1 cellular context compared by ENCODE assay signal in genomic region chr11:64304316-64305072, GRCh38.
A peak's percentile ranks its signal among the peaks of the same experiment; 100 is the strongest.
TF ChIP-seq lines count a peak whose summit lies in the region.

No MANE protein-coding gene starts in this region.

TF ChIP-seq in HepG2, 621 proteins besides CTCF, POLR2A, EP300 and RAD21 (continued from another document and continues in another):
- TF ChIP-seq KLF15 (CRISPR knock-in tag; IDR thresholded peaks at IDR 0.05; ENCODE audit: borderline replicate concordance): no peak
- TF ChIP-seq PRMT3 (CRISPR knock-in tag; IDR thresholded peaks at IDR 0.05; ENCODE audit: borderline replicate concordance, low read depth): peak; percentile 41; the same call in 1 of the 2 replicates
- TF ChIP-seq NPAS2 (CRISPR knock-in tag; IDR thresholded peaks at IDR 0.05; ENCODE audit: borderline replicate concordance): no peak
- TF ChIP-seq HDAC1 (CRISPR knock-in tag; IDR thresholded peaks at IDR 0.05): peak; percentile 39; the same call in 1 of the 2 replicates
- no peak for TF ChIP-seq MAFG (CRISPR knock-in tag; IDR thresholded peaks at IDR 0.05)
- TF ChIP-seq FOXA1 (IDR thresholded peaks at IDR 0.05): no peak
- no peak for TF ChIP-seq FOXA1 (CRISPR knock-in tag; IDR thresholded peaks at IDR 0.05)
- TF ChIP-seq ZNF670 (CRISPR knock-in tag; IDR thresholded peaks at IDR 0.05; ENCODE audit: borderline replicate concordance): no peak
- TF ChIP-seq, protein P1, sequence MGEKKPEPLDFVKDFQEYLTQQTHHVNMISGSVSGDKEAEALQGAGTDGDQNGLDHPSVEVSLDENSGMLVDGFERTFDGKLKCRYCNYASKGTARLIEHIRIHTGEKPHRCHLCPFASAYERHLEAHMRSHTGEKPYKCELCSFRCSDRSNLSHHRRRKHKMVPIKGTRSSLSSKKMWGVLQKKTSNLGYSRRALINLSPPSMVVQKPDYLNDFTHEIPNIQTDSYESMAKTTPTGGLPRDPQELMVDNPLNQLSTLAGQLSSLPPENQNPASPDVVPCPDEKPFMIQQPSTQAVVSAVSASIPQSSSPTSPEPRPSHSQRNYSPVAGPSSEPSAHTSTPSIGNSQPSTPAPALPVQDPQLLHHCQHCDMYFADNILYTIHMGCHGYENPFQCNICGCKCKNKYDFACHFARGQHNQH (CRISPR knock-in tag; IDR thresholded peaks at IDR 0.05): 0 out of 2 replicates have a peak, but pooled peaks have one; percentile 11
- TF ChIP-seq REXO4 (CRISPR knock-in tag; IDR thresholded peaks at IDR 0.05; ENCODE audit: borderline replicate concordance): no peak
- no peak for TF ChIP-seq PTBP1 (IDR thresholded peaks at IDR 0.05; ENCODE audit: low read depth, low read length, poor library complexity, severe bottlenecking)
- TF ChIP-seq MEF2D (CRISPR knock-in tag; IDR thresholded peaks at IDR 0.05): peak; percentile 70; the same call in 1 of the 2 replicates
- TF ChIP-seq CHD2 (IDR thresholded peaks at IDR 0.05; ENCODE audit: low read depth, low read length): 0 out of 2 replicates have a peak, but pooled peaks have one; percentile 8
- TF ChIP-seq, protein P2, sequence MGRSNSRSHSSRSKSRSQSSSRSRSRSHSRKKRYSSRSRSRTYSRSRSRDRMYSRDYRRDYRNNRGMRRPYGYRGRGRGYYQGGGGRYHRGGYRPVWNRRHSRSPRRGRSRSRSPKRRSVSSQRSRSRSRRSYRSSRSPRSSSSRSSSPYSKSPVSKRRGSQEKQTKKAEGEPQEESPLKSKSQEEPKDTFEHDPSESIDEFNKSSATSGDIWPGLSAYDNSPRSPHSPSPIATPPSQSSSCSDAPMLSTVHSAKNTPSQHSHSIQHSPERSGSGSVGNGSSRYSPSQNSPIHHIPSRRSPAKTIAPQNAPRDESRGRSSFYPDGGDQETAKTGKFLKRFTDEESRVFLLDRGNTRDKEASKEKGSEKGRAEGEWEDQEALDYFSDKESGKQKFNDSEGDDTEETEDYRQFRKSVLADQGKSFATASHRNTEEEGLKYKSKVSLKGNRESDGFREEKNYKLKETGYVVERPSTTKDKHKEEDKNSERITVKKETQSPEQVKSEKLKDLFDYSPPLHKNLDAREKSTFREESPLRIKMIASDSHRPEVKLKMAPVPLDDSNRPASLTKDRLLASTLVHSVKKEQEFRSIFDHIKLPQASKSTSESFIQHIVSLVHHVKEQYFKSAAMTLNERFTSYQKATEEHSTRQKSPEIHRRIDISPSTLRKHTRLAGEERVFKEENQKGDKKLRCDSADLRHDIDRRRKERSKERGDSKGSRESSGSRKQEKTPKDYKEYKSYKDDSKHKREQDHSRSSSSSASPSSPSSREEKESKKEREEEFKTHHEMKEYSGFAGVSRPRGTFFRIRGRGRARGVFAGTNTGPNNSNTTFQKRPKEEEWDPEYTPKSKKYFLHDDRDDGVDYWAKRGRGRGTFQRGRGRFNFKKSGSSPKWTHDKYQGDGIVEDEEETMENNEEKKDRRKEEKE (IDR thresholded peaks at IDR 0.05): no peak
- TF ChIP-seq KLF12 (CRISPR knock-in tag; IDR thresholded peaks at IDR 0.05; ENCODE audit: borderline replicate concordance): peak; percentile 81
- no peak for TF ChIP-seq ZNF850 (CRISPR knock-in tag; conservative IDR thresholded peaks at IDR 0.05)
- TF ChIP-seq ZNF75D (CRISPR knock-in tag; IDR thresholded peaks at IDR 0.05; ENCODE audit: borderline replicate concordance): no peak
- TF ChIP-seq ZNF326 (CRISPR knock-in tag; IDR thresholded peaks at IDR 0.05; ENCODE audit: borderline replicate concordance): no peak
- no peak for TF ChIP-seq KLF9 (CRISPR knock-in tag; IDR thresholded peaks at IDR 0.05; ENCODE audit: low read depth)
- no peak; the same call in 1 of the 2 replicates for TF ChIP-seq GABPB1 (CRISPR knock-in tag; IDR thresholded peaks at IDR 0.05)
- no peak for TF ChIP-seq NFYC (CRISPR knock-in tag; IDR thresholded peaks at IDR 0.05)
- no peak for TF ChIP-seq GTF2F1 (IDR thresholded peaks at IDR 0.05; ENCODE audit: low read length)
- TF ChIP-seq ZNF644 (CRISPR knock-in tag; IDR thresholded peaks at IDR 0.05; ENCODE audit: low read depth): no peak
- TF ChIP-seq NCOA2 (CRISPR knock-in tag; IDR thresholded peaks at IDR 0.05): no peak
- TF ChIP-seq WIZ (CRISPR knock-in tag; IDR thresholded peaks at IDR 0.05): no peak
- no peak for TF ChIP-seq NR1H2 (CRISPR knock-in tag; IDR thresholded peaks at IDR 0.05; ENCODE audit: borderline replicate concordance, low read depth)
- no peak for TF ChIP-seq FOXO1 (CRISPR knock-in tag; IDR thresholded peaks at IDR 0.05)
- no peak for TF ChIP-seq ZNF780A (CRISPR knock-in tag; IDR thresholded peaks at IDR 0.05)
- TF ChIP-seq ZNF510 (CRISPR knock-in tag; IDR thresholded peaks at IDR 0.05; ENCODE audit: low read depth): no peak
- TF ChIP-seq, protein P3, sequence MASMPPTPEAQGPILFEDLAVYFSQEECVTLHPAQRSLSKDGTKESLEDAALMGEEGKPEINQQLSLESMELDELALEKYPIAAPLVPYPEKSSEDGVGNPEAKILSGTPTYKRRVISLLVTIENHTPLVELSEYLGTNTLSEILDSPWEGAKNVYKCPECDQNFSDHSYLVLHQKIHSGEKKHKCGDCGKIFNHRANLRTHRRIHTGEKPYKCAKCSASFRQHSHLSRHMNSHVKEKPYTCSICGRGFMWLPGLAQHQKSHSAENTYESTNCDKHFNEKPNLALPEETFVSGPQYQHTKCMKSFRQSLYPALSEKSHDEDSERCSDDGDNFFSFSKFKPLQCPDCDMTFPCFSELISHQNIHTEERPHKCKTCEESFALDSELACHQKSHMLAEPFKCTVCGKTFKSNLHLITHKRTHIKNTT (CRISPR knock-in tag; IDR thresholded peaks at IDR 0.05): no peak
- TF ChIP-seq ZNF263 (CRISPR knock-in tag; IDR thresholded peaks at IDR 0.05): peak; percentile 39
- no peak for TF ChIP-seq ZNF20 (CRISPR knock-in tag; IDR thresholded peaks at IDR 0.05)
- TF ChIP-seq, protein P4, sequence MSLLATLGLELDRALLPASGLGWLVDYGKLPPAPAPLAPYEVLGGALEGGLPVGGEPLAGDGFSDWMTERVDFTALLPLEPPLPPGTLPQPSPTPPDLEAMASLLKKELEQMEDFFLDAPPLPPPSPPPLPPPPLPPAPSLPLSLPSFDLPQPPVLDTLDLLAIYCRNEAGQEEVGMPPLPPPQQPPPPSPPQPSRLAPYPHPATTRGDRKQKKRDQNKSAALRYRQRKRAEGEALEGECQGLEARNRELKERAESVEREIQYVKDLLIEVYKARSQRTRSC (CRISPR knock-in tag; IDR thresholded peaks at IDR 0.05; ENCODE audit: low read depth): no peak
- 0 out of 2 replicates have a peak, but pooled peaks have one; percentile 34 for TF ChIP-seq ZNF33B (CRISPR knock-in tag; IDR thresholded peaks at IDR 0.05)
- TF ChIP-seq ZNF230 (CRISPR knock-in tag; IDR thresholded peaks at IDR 0.05): no peak
- TF ChIP-seq, protein P5, sequence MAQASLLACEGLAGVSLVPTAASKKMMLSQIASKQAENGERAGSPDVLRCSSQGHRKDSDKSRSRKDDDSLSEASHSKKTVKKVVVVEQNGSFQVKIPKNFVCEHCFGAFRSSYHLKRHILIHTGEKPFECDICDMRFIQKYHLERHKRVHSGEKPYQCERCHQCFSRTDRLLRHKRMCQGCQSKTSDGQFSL (CRISPR knock-in tag; IDR thresholded peaks at IDR 0.05): 0 out of 2 replicates have a peak, but pooled peaks have one; percentile 40
- no peak for TF ChIP-seq AKAP8 (CRISPR knock-in tag; IDR thresholded peaks at IDR 0.05)
- no peak for TF ChIP-seq PRDM10 (CRISPR knock-in tag; IDR thresholded peaks at IDR 0.05; ENCODE audit: low read depth)
- no peak for TF ChIP-seq ZFP36 (IDR thresholded peaks at IDR 0.05; ENCODE audit: borderline replicate concordance, low read depth, low read length, partially characterized antibody)
- TF ChIP-seq EED (CRISPR knock-in tag; IDR thresholded peaks at IDR 0.05): no peak
- 0 out of 2 replicates have a peak, but pooled peaks have one; percentile 11 for TF ChIP-seq SMAD3 (CRISPR knock-in tag; IDR thresholded peaks at IDR 0.05)
- peak; percentile 80; the same call in 1 of the 2 replicates for TF ChIP-seq ZNF430 (CRISPR knock-in tag; IDR thresholded peaks at IDR 0.05)
- peak; percentile 74 for TF ChIP-seq ZNF264 (CRISPR knock-in tag; IDR thresholded peaks at IDR 0.05)
- no peak for TF ChIP-seq RARA (CRISPR knock-in tag; IDR thresholded peaks at IDR 0.05)
- TF ChIP-seq ONECUT2 (CRISPR knock-in tag; IDR thresholded peaks at IDR 0.05): no peak
- no peak for TF ChIP-seq ZUFSP (CRISPR knock-in tag; IDR thresholded peaks at IDR 0.05; ENCODE audit: borderline replicate concordance)
- TF ChIP-seq THAP11 (CRISPR knock-in tag; IDR thresholded peaks at IDR 0.05): peak; percentile 79
- no peak for TF ChIP-seq ZNF567 (CRISPR knock-in tag; IDR thresholded peaks at IDR 0.05; ENCODE audit: borderline replicate concordance)
- TF ChIP-seq RXRA (CRISPR knock-in tag; IDR thresholded peaks at IDR 0.05): peak; percentile 55; the same call in 1 of the 2 replicates
- no peak for TF ChIP-seq SP4 (CRISPR knock-in tag; IDR thresholded peaks at IDR 0.05)
- TF ChIP-seq PHF20 (CRISPR knock-in tag; IDR thresholded peaks at IDR 0.05): no peak
- TF ChIP-seq ZNF34 (CRISPR knock-in tag; IDR thresholded peaks at IDR 0.05; ENCODE audit: borderline replicate concordance): no peak
- no peak for TF ChIP-seq SIN3B (IDR thresholded peaks at IDR 0.05; ENCODE audit: low read length)
- TF ChIP-seq ZNF687 (CRISPR knock-in tag; IDR thresholded peaks at IDR 0.05): peak; percentile 84
- no peak for TF ChIP-seq NR0B2 (CRISPR knock-in tag; IDR thresholded peaks at IDR 0.05)
- no peak for TF ChIP-seq ZNF367 (CRISPR knock-in tag; IDR thresholded peaks at IDR 0.05; ENCODE audit: borderline replicate concordance)
- TF ChIP-seq SP1 (IDR thresholded peaks at IDR 0.05): no peak
- TF ChIP-seq SP1 (CRISPR knock-in tag; IDR thresholded peaks at IDR 0.05): no peak
- TF ChIP-seq ZSCAN20 (CRISPR knock-in tag; IDR thresholded peaks at IDR 0.05; ENCODE audit: borderline replicate concordance): 0 out of 2 replicates have a peak, but pooled peaks have one; percentile 46
- TF ChIP-seq ZSCAN21 (CRISPR knock-in tag; IDR thresholded peaks at IDR 0.05; ENCODE audit: borderline replicate concordance): no peak
